Comparison of ENCODE assay signal across 18 cellular contexts in the genomic region with DNA sequence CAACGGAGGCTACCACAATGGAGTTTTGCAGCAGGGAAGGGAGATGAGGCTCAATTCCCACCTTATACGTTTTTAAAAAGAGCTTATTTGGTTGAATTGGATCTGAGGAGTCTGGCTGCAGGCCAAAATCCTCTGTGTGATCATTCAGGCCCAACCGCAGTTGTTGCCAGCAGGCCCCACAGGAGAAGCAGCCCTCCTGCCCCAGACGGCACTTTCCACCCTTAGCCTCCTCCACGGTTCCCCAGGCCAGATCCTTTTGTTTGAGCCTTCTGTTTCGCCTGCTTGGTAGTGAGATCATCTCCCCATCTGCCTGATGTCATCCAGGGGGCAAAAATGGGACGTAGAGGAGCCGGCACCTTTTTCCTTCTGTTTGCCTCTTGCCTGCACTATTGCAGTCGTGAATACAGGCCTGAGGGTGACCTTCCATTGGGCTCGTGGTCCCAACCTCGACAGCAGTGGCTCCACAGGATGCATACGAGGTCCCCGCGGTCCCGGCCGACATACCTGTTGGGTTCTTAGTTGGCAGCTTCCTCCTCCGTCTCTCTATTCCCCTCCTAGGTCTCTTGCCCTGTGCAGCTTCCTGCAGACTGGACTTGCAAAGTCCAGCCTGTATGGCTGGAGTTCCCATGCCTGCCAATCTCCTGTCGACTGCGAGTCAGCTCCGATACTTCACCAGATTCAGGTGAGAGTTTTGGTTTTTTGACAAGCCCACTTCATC. TPM values are rescaled to one million over a fixed set of nuclear protein-coding genes. Genes with fewer than 3 reads are reported as not detected.
DNase-seq lines count a peak whose midpoint lies in the region; ATAC-seq and TF ChIP-seq lines count a peak whose summit lies in the region.
"Had no signal": no experiment of that assay in that cellular context is flagged by ENCODE, and none has a peak within 500 bp of the region (broad histone marks: within the 10 kb centered on the region; RNA-seq: fewer than 3 reads in every experiment).

No MANE protein-coding gene starts in this region.

- H3K4me1 Mint-ChIP-seq in activated naive CD8-positive, alpha-beta T cell treated with anti-CD3 and anti-CD28 coated beads, Interleukin-2, amount 10 ng/mL, durations not matched to agents 7 days and 5 days: peaks cover 30% of the 10 kb centered on the region
- peaks cover 17% of the 10 kb centered on the region for H3K4me1 Mint-ChIP-seq in activated naive CD8-positive, alpha-beta T cell treated with anti-CD3 and anti-CD28 coated beads for 36 hours
- no peaks in the 10 kb centered on the region for H3K4me1 Mint-ChIP-seq in GM23338

- H3K4me2 ChIP-seq in GM23248 (ENCODE audit: unreplicated experiment): no peak overlapping the region
- no peak overlapping the region for H3K4me2 ChIP-seq in GM23338
- H3K4me2 ChIP-seq: KMS-11 had no signal

- H3F3A ChIP-seq in GM23248 (ENCODE audit: insufficient read depth): no peaks in the 10 kb centered on the region
- no peaks in the 10 kb centered on the region for H3F3A ChIP-seq in GM23338 (replicated peaks; ENCODE audit: low read depth)

- H3K27me3 ChIP-seq in spleen (replicated peaks in 1 of 7) (no peaks in the 10 kb centered on the region), GM23248 (replicated peaks; ENCODE audit: insufficient read depth) (no peaks in the 10 kb centered on the region), GM23338 (ENCODE audit: insufficient read depth) (no peaks in the 10 kb centered on the region)
- H3K27me3 ChIP-seq: gastroesophageal sphincter had no signal

- no peak overlapping the region for H3K4me3 Mint-ChIP-seq in activated naive CD8-positive, alpha-beta T cell treated with anti-CD3 and anti-CD28 coated beads, Interleukin-2, amount 10 ng/mL, durations not matched to agents 7 days and 5 days
- H3K4me3 Mint-ChIP-seq in activated naive CD8-positive, alpha-beta T cell treated with anti-CD3 and anti-CD28 coated beads for 36 hours: no peak overlapping the region
- no peak overlapping the region for H3K4me3 Mint-ChIP-seq in GM23338
- H3K4me3 Mint-ChIP-seq: activated T-cell treated with anti-CD3 and anti-CD28 coated beads, Interleukin-2, amount 50 U/mL, for 24 hours; B cell; naive thymus-derived CD4-positive, alpha-beta T cell; stimulated activated naive CD8-positive, alpha-beta T cell treated with anti-CD3 and anti-CD28 coated beads, Interleukin-15, amount 100 ng/mL, for 72 hours had no signal

- H2AFZ ChIP-seq in GM23248 (no peak overlapping the region), GM23338 (no peak overlapping the region)

- no peaks in the 10 kb centered on the region for H3K79me2 ChIP-seq in GM23248 (ENCODE audit: insufficient read depth)
- no peaks in the 10 kb centered on the region for H3K79me2 ChIP-seq in GM23338 (replicated peaks; ENCODE audit: insufficient read depth)

- no peak overlapping the region for H3K27ac Mint-ChIP-seq in activated naive CD8-positive, alpha-beta T cell treated with anti-CD3 and anti-CD28 coated beads, Interleukin-2, amount 10 ng/mL, durations not matched to agents 7 days and 5 days
- H3K27ac Mint-ChIP-seq in activated naive CD8-positive, alpha-beta T cell treated with anti-CD3 and anti-CD28 coated beads for 36 hours: no peak overlapping the region
- H3K27ac Mint-ChIP-seq in GM23338: no peak overlapping the region
- H3K27ac Mint-ChIP-seq: activated T-cell treated with anti-CD3 and anti-CD28 coated beads, Interleukin-2, amount 50 U/mL, for 24 hours; B cell had no signal

- no peak for TF ChIP-seq POLR2A in spleen (IDR thresholded peaks at IDR 0.05)

- WGBS in spleen, 5 donors: 84 to 91% (median 87%) methylated on average over 19 to 20 of the region's 20 CpGs
- 75 to 79% methylated on average over 20 of the region's 20 CpGs for WGBS in GM23248 (ENCODE audit: low coverage in 1 of 2, low lambda C conversion rate in 2 of 2, missing lambda C conversion rate in 2 of 2), 2 experiments

- intact Hi-C loops in left cardiac atrium (cut with DNase I): no loop called here
- intact Hi-C loops in spleen (cut with DNase I; ENCODE audit: low total_unique reads): no loop called here

- H3K4me3 ChIP-seq in spleen: no peak overlapping the region
- no peak overlapping the region for H3K4me3 ChIP-seq in GM23248
- H3K4me3 ChIP-seq in GM23338: no peak overlapping the region
- H3K4me3 ChIP-seq: gastroesophageal sphincter, GM12878, SJSA1 had no signal

- in situ Hi-C loops in GM23248 (cut with MboI): no loop called here

- H3K9ac ChIP-seq in GM23248: no peak overlapping the region
- H3K9ac ChIP-seq: KMS-11 had no signal

- H3K9me3 ChIP-seq in spleen: peaks cover 0 to 15% (median 10%) of the 10 kb centered on the region in 8 donors
- no peaks in the 10 kb centered on the region for H3K9me3 ChIP-seq in GM23248 (ENCODE audit: low read depth)
- H3K9me3 ChIP-seq: gastroesophageal sphincter had no signal

- peak; percentile 23 for DNase-seq in activated naive CD8-positive, alpha-beta T cell treated with anti-CD3 and anti-CD28 coated beads, Interleukin-2, amount 10 ng/mL, durations not matched to agents 7 days and 5 days
- no peak for DNase-seq in activated naive CD8-positive, alpha-beta T cell treated with anti-CD3 and anti-CD28 coated beads for 36 hours
- DNase-seq in OCI-M1 (lab: John Stamatoyannopoulos, UW) (peak; percentile 81), left cardiac atrium (peak; percentile 17), spleen (peak; percentile 69), foreskin melanocyte (no peak), GM23248 (no peak), GM23338 (ENCODE audit: low spot score) (no peak)
- DNase-seq: kidney glomerular epithelial cell, NCI-H1694 had no signal

- TF ChIP-seq CTCF in spleen (IDR thresholded peaks at IDR 0.05 in 8 of 11, conservative IDR thresholded peaks at IDR 0.05 in 3 of 11) (no peak), GM23338 (conservative IDR thresholded peaks at IDR 0.05; ENCODE audit: low read depth in 2 of 2) (no peak)

- no peak for ATAC-seq in activated naive CD8-positive, alpha-beta T cell treated with anti-CD3 and anti-CD28 coated beads, Interleukin-2, amount 10 ng/mL, durations not matched to agents 7 days and 5 days (ENCODE audit: low read depth)
- ATAC-seq in left cardiac atrium: no peak
- ATAC-seq in GM23338: no peak
- ATAC-seq: gastroesophageal sphincter, GM12878 had no signal

- no peaks in the 10 kb centered on the region for H3K27me3 Mint-ChIP-seq in activated naive CD8-positive, alpha-beta T cell treated with anti-CD3 and anti-CD28 coated beads, Interleukin-2, amount 10 ng/mL, durations not matched to agents 7 days and 5 days
- no peaks in the 10 kb centered on the region for H3K27me3 Mint-ChIP-seq in activated naive CD8-positive, alpha-beta T cell treated with anti-CD3 and anti-CD28 coated beads for 36 hours
- H3K27me3 Mint-ChIP-seq in GM23338 (ENCODE audit: insufficient read depth, low read depth, poor library complexity): peaks cover 5% of the 10 kb centered on the region
- H3K27me3 Mint-ChIP-seq: activated T-cell treated with anti-CD3 and anti-CD28 coated beads, Interleukin-2, amount 50 U/mL, for 24 hours; B cell; naive thymus-derived CD4-positive, alpha-beta T cell; stimulated activated naive CD8-positive, alpha-beta T cell treated with anti-CD3 and anti-CD28 coated beads, Interleukin-15, amount 100 ng/mL, for 72 hours had no signal

- H3K36me3 ChIP-seq in spleen: peaks cover 0 to 28% (median 0%) of the 10 kb centered on the region in 6 donors
- H3K36me3 ChIP-seq in GM23248 (ENCODE audit: low read depth): no peaks in the 10 kb centered on the region; the same call in 1 of the 2 replicates
- H3K36me3 ChIP-seq in GM23338 (ENCODE audit: insufficient read depth): no peaks in the 10 kb centered on the region
- H3K36me3 ChIP-seq: SJSA1 had no signal

- no peaks in the 10 kb centered on the region for H3K9me2 ChIP-seq in GM23248 (ENCODE audit: insufficient read depth)
- no peaks in the 10 kb centered on the region for H3K9me2 ChIP-seq in GM23338 (ENCODE audit: insufficient read depth)

- H3K36me3 Mint-ChIP-seq in activated naive CD8-positive, alpha-beta T cell treated with anti-CD3 and anti-CD28 coated beads, Interleukin-2, amount 10 ng/mL, durations not matched to agents 7 days and 5 days: peaks cover 34% of the 10 kb centered on the region
- peaks cover 31% of the 10 kb centered on the region for H3K36me3 Mint-ChIP-seq in activated naive CD8-positive, alpha-beta T cell treated with anti-CD3 and anti-CD28 coated beads for 36 hours
- H3K36me3 Mint-ChIP-seq in GM23338 (ENCODE audit: low read depth): peaks cover 40% of the 10 kb centered on the region

- POLR2A ChIA-PET in activated naive CD8-positive, alpha-beta T cell treated with anti-CD3 and anti-CD28 coated beads, Interleukin-2, amount 10 ng/mL, durations not matched to agents 7 days and 5 days (lab: Charles Lee): no interaction called here

- peaks cover 7% of the 10 kb centered on the region for H3K9me3 Mint-ChIP-seq in activated naive CD8-positive, alpha-beta T cell treated with anti-CD3 and anti-CD28 coated beads, Interleukin-2, amount 10 ng/mL, durations not matched to agents 7 days and 5 days
- H3K9me3 Mint-ChIP-seq in activated naive CD8-positive, alpha-beta T cell treated with anti-CD3 and anti-CD28 coated beads for 36 hours: peaks cover 4% of the 10 kb centered on the region
- H3K9me3 Mint-ChIP-seq in GM23338: peaks cover 35% of the 10 kb centered on the region

- peaks cover 0 to 39% (median 27%) of the 10 kb centered on the region in 6 donors for H3K4me1 ChIP-seq in spleen
- no peaks in the 10 kb centered on the region for H3K4me1 ChIP-seq in GM23248 (ENCODE audit: insufficient read depth)
- H3K4me1 ChIP-seq in GM23338 (ENCODE audit: insufficient read depth): no peaks in the 10 kb centered on the region
- H3K4me1 ChIP-seq: gastroesophageal sphincter had no signal

- no peaks in the 10 kb centered on the region for H4K20me1 ChIP-seq in GM23248 (ENCODE audit: insufficient read depth)
- H4K20me1 ChIP-seq in GM23338 (replicated peaks; ENCODE audit: insufficient read depth): no peaks in the 10 kb centered on the region

- no peak overlapping the region for H3K27ac ChIP-seq in spleen
- H3K27ac ChIP-seq in GM23248: no peak overlapping the region
- no peak overlapping the region for H3K27ac ChIP-seq in GM23338 (ENCODE audit: low read depth)
- H3K27ac ChIP-seq: gastroesophageal sphincter, KMS-11, SJSA1 had no signal

RNA-seq across cellular contexts. Expression of gene GPR35, which starts 9.3 kb away (rescaled TPM):
- total RNA-seq in activated naive CD8-positive, alpha-beta T cell treated with anti-CD3 and anti-CD28 coated beads, Interleukin-2, amount 10 ng/mL, durations not matched to agents 7 days and 5 days: 10 to 100 TPM; 19.2 to 19.3 TPM
- total RNA-seq in activated naive CD8-positive, alpha-beta T cell treated with anti-CD3 and anti-CD28 coated beads for 36 hours: 1 to 10 TPM; 7.6 to 7.8 TPM
- total RNA-seq in left cardiac atrium: 1 to 10 TPM; 1.1 to 1.3 TPM
- 10 to 100 TPM; 10.3 to 25.3 (median 18.7) TPM for total RNA-seq in spleen
- polyA plus RNA-seq in spleen: 10 to 100 TPM in 2 of 3 donors, 1 to 10 TPM in 1; 7.4 to 19.1 (median 17.8) TPM
- total RNA-seq in GM23248 (2014; rRNA removed; shearing (Covaris generic)): 0.25 TPM in 1 of 2 replicates, not detected in the other
- 0.14 and 0.27 TPM in 2 replicates for polyA plus RNA-seq in GM23248 (2016; fragmentation: Nextera tagmentation; extraction: Ambion mirVana)
- 0.39 TPM in 1 of 2 replicates, not detected in the other for total RNA-seq in GM23338 (2014; rRNA removed; shearing (Covaris generic))
- 0.21 TPM in 1 of 2 replicates, not detected in the other for polyA plus RNA-seq in GM23338 (2016; fragmentation: Nextera tagmentation; extraction: Ambion mirVana)

RNA-seq across cellular contexts. Expression of gene CAPN10, which starts 29.5 kb away (rescaled TPM):
- total RNA-seq in activated naive CD8-positive, alpha-beta T cell treated with anti-CD3 and anti-CD28 coated beads, Interleukin-2, amount 10 ng/mL, durations not matched to agents 7 days and 5 days: 10 to 100 TPM; 72.3 to 74.2 TPM
- total RNA-seq in activated naive CD8-positive, alpha-beta T cell treated with anti-CD3 and anti-CD28 coated beads for 36 hours: 10 to 100 TPM; 30.1 to 32.3 TPM
- total RNA-seq in left cardiac atrium: 10 to 100 TPM; 17.9 to 26.6 TPM
- 10 to 100 TPM; 43.0 to 82.6 (median 59.4) TPM for total RNA-seq in spleen
- polyA plus RNA-seq in spleen: 10 to 100 TPM; 34.7 to 83.1 (median 66.1) TPM
- total RNA-seq in GM23248 (2014; rRNA removed; shearing (Covaris generic)): 13.3 and 29.5 TPM in 2 replicates
- polyA plus RNA-seq in GM23248 (2016; fragmentation: Nextera tagmentation; extraction: Ambion mirVana): 10.0 and 11.5 TPM in 2 replicates
- 47.0 and 59.8 TPM in 2 replicates for total RNA-seq in GM23338 (2014; rRNA removed; shearing (Covaris generic))
- 30.2 and 31.7 TPM in 2 replicates for polyA plus RNA-seq in GM23338 (2016; fragmentation: Nextera tagmentation; extraction: Ambion mirVana)

RNA-seq across cellular contexts. Expression of gene RNPEPL1, which starts 47.7 kb away (rescaled TPM):
- 100 to 1,000 TPM; 124 TPM for total RNA-seq in activated naive CD8-positive, alpha-beta T cell treated with anti-CD3 and anti-CD28 coated beads, Interleukin-2, amount 10 ng/mL, durations not matched to agents 7 days and 5 days
- 10 to 100 TPM; 33.8 to 37.2 TPM for total RNA-seq in activated naive CD8-positive, alpha-beta T cell treated with anti-CD3 and anti-CD28 coated beads for 36 hours
- total RNA-seq in left cardiac atrium: 10 to 100 TPM; 47.3 to 67.6 TPM
- 100 to 1,000 TPM in 2 of 7 donors, 10 to 100 TPM in 5; 57.2 to 116 (median 73.0) TPM for total RNA-seq in spleen
- 100 to 1,000 TPM in 2 of 3 donors, 10 to 100 TPM in 1; 79.8 to 165 (median 107) TPM for polyA plus RNA-seq in spleen
- total RNA-seq in GM23248 (2014; rRNA removed; shearing (Covaris generic)): 20.2 and 23.0 TPM in 2 replicates
- polyA plus RNA-seq in GM23248 (2016; fragmentation: Nextera tagmentation; extraction: Ambion mirVana): 11.1 and 11.2 TPM in 2 replicates
- 21.0 and 28.4 TPM in 2 replicates for total RNA-seq in GM23338 (2014; rRNA removed; shearing (Covaris generic))
- 5.5 and 6.0 TPM in 2 replicates for polyA plus RNA-seq in GM23338 (2016; fragmentation: Nextera tagmentation; extraction: Ambion mirVana)

RNA-seq across cellular contexts. Expression of gene DUSP28, which starts 55.8 kb away (rescaled TPM):
- 10 to 100 TPM; 12.3 to 13.8 TPM for total RNA-seq in activated naive CD8-positive, alpha-beta T cell treated with anti-CD3 and anti-CD28 coated beads, Interleukin-2, amount 10 ng/mL, durations not matched to agents 7 days and 5 days
- total RNA-seq in activated naive CD8-positive, alpha-beta T cell treated with anti-CD3 and anti-CD28 coated beads for 36 hours: 1 to 10 TPM; 6.7 to 6.9 TPM
- total RNA-seq in left cardiac atrium: 1 to 10 TPM; 8.1 to 8.2 TPM
- 10 to 100 TPM in 1 of 7 donors, 1 to 10 TPM in 6; 5.9 to 13.6 (median 7.1) TPM for total RNA-seq in spleen
- polyA plus RNA-seq in spleen: 1 to 10 TPM; 6.5 to 9.0 (median 7.9) TPM
- 1.5 and 3.2 TPM in 2 replicates for total RNA-seq in GM23248 (2014; rRNA removed; shearing (Covaris generic))
- 4.9 and 5.8 TPM in 2 replicates for polyA plus RNA-seq in GM23248 (2016; fragmentation: Nextera tagmentation; extraction: Ambion mirVana)
- 1.0 and 2.7 TPM in 2 replicates for total RNA-seq in GM23338 (2014; rRNA removed; shearing (Covaris generic))
- polyA plus RNA-seq in GM23338 (2016; fragmentation: Nextera tagmentation; extraction: Ambion mirVana): 4.3 and 4.8 TPM in 2 replicates

RNA-seq across cellular contexts. Expression of gene ANKMY1, which starts 58.2 kb away (rescaled TPM):
- total RNA-seq in activated naive CD8-positive, alpha-beta T cell treated with anti-CD3 and anti-CD28 coated beads, Interleukin-2, amount 10 ng/mL, durations not matched to agents 7 days and 5 days: 10 to 100 TPM; 50.9 to 53.2 TPM
- total RNA-seq in activated naive CD8-positive, alpha-beta T cell treated with anti-CD3 and anti-CD28 coated beads for 36 hours: 10 to 100 TPM; 13.3 to 15.9 TPM
- total RNA-seq in left cardiac atrium (1 to 10 TPM; 4.9 to 8.1 TPM), spleen (10 to 100 TPM; 26.5 to 45.5 (median 30.1) TPM)
- polyA plus RNA-seq in spleen (10 to 100 TPM in 1 of 3 donors, 1 to 10 TPM in 2; 7.6 to 11.4 (median 8.1) TPM), GM23248 (2016; fragmentation: Nextera tagmentation; extraction: Ambion mirVana) (5.1 and 5.6 TPM in 2 replicates), GM23338 (2016; fragmentation: Nextera tagmentation; extraction: Ambion mirVana) (2.3 TPM in 2 replicates)
- total RNA-seq in GM23248 (2014; rRNA removed; shearing (Covaris generic)): 10.1 and 12.8 TPM in 2 replicates
- total RNA-seq in GM23338 (2014; rRNA removed; shearing (Covaris generic)): 8.9 and 9.0 TPM in 2 replicates

Comparison
In these comparisons a context has a peak if more than half of its experiments do, and no peak if none do; other contexts are left out.
1. DNase-seq: peak in activated naive CD8-positive, alpha-beta T cell treated with anti-CD3 and anti-CD28 coated beads, Interleukin-2, amount 10 ng/mL, durations not matched to agents 7 days and 5 days (single experiment), OCI-M1 (single experiment), left cardiac atrium (single experiment) and spleen (single experiment); none in activated naive CD8-positive, alpha-beta T cell treated with anti-CD3 and anti-CD28 coated beads for 36 hours (single experiment), foreskin melanocyte (single experiment), GM23248 (single experiment) and GM23338 (single experiment).